Comparison of ENCODE assay signal across 25 cellular contexts in genomic region chr4:28354874-28355273, GRCh38.
DNase-seq lines count a peak whose midpoint lies in the region; ATAC-seq and TF ChIP-seq lines count a peak whose summit lies in the region.
"Had no signal": no experiment of that assay in that cellular context is flagged by ENCODE, and none has a peak within 500 bp of the region (broad histone marks: within the 10 kb centered on the region; RNA-seq: fewer than 3 reads in every experiment).

No MANE protein-coding gene starts in this region.

- intact Hi-C loops in activated T-helper 2 cell treated with anti-CD3 and anti-CD28 coated beads, Interferon-gamma antibody, Interleukin-2, Interleukin-4, amounts not matched to agents 10 μg/mL and 5 μg/mL and 100 μg/mL, durations not matched to agents 14 hours and 24 hours and 36 hours (cut with micrococcal nuclease), result no loop called here

- H3K9me3 ChIP-seq in endodermal cell (ENCODE audit: control insufficient read depth, low read length), result peaks cover 12% of the 10 kb centered on the region
- H3K9me3 ChIP-seq in smooth muscle cell (replicated peaks; ENCODE audit: low read depth), result no peaks in the 10 kb centered on the region

- H3K36me3 Mint-ChIP-seq in endodermal cell (ENCODE audit: low read depth), result no peaks in the 10 kb centered on the region
- no peaks in the 10 kb centered on the region for H3K36me3 Mint-ChIP-seq in activated T-helper 2 cell treated with anti-CD3 and anti-CD28 coated beads, Interferon-gamma antibody, Interleukin-2, Interleukin-4, amounts not matched to agents 10 μg/mL and 5 μg/mL and 100 μg/mL, durations not matched to agents 14 hours and 24 hours and 36 hours (ENCODE audit: low read depth)
- no peaks in the 10 kb centered on the region for H3K36me3 Mint-ChIP-seq in effector memory CD8-positive, alpha-beta T cell (ENCODE audit: insufficient read depth)
- H3K36me3 Mint-ChIP-seq: activated naive CD4-positive, alpha-beta T cell treated with anti-CD3 and anti-CD28 coated beads, Interleukin-2, amount 50 U/mL, for 24 hours; CD14-positive monocyte had no signal

- no peaks in the 10 kb centered on the region for H3K36me3 ChIP-seq in endodermal cell (ENCODE audit: control insufficient read depth, insufficient read depth, low read length)
- H3K36me3 ChIP-seq in smooth muscle cell (ENCODE audit: low read depth), result no peaks in the 10 kb centered on the region
- H3K36me3 ChIP-seq: suprapubic skin had no signal

- H3K27ac ChIP-seq in endodermal cell (ENCODE audit: low read depth, low read length) (peak overlapping the region; percentile 46), smooth muscle cell (ENCODE audit: low read depth) (no peak overlapping the region)
- H3K27ac ChIP-seq: 22Rv1, epithelial cell of prostate, PC-9, skin epidermis, suprapubic skin had no signal

- peak overlapping the region; percentile 34 for H2AFZ ChIP-seq in smooth muscle cell (ENCODE audit: low read depth)
- H2AFZ ChIP-seq: PC-9 had no signal

- H3K4me3 Mint-ChIP-seq in endodermal cell, result no peak overlapping the region
- no peak overlapping the region for H3K4me3 Mint-ChIP-seq in activated T-helper 2 cell treated with anti-CD3 and anti-CD28 coated beads, Interferon-gamma antibody, Interleukin-2, Interleukin-4, amounts not matched to agents 10 μg/mL and 5 μg/mL and 100 μg/mL, durations not matched to agents 14 hours and 24 hours and 36 hours (ENCODE audit: low read depth)
- no peak overlapping the region for H3K4me3 Mint-ChIP-seq in effector memory CD8-positive, alpha-beta T cell
- H3K4me3 Mint-ChIP-seq: activated CD4-positive, alpha-beta T cell treated with anti-CD3 and anti-CD28 coated beads for 36 hours; activated naive CD4-positive, alpha-beta T cell treated with anti-CD3 and anti-CD28 coated beads, Interleukin-2, amount 50 U/mL, for 24 hours; CD14-positive monocyte; nephron had no signal

- H3K4me3 ChIP-seq in endodermal cell (ENCODE audit: low read length) (no peak overlapping the region), smooth muscle cell (no peak overlapping the region)
- H3K4me3 ChIP-seq: K562, PC-9, skin epidermis, suprapubic skin had no signal

- no peak for ATAC-seq in effector memory CD8-positive, alpha-beta T cell (replicated peaks)
- ATAC-seq: activated CD4-positive, alpha-beta T cell treated with anti-CD3 and anti-CD28 coated beads for 36 hours; K562; left colon; Right ventricle myocardium inferior had no signal

- H3K4me1 Mint-ChIP-seq in endodermal cell, result peaks cover 9% of the 10 kb centered on the region
- no peaks in the 10 kb centered on the region for H3K4me1 Mint-ChIP-seq in activated T-helper 2 cell treated with anti-CD3 and anti-CD28 coated beads, Interferon-gamma antibody, Interleukin-2, Interleukin-4, amounts not matched to agents 10 μg/mL and 5 μg/mL and 100 μg/mL, durations not matched to agents 14 hours and 24 hours and 36 hours (ENCODE audit: low read depth)
- no peaks in the 10 kb centered on the region for H3K4me1 Mint-ChIP-seq in effector memory CD8-positive, alpha-beta T cell (ENCODE audit: low read depth in 2 of 2)
- H3K4me1 Mint-ChIP-seq: activated CD4-positive, alpha-beta T cell treated with anti-CD3 and anti-CD28 coated beads for 36 hours; activated naive CD4-positive, alpha-beta T cell treated with anti-CD3 and anti-CD28 coated beads, Interleukin-2, amount 50 U/mL, for 24 hours; CD14-positive monocyte; nephron had no signal

- DNase-seq in NCI-H2081 (lab: John Stamatoyannopoulos, UW) (peak; percentile 26 to 73), NCI-H2081 treated with DMSO at 0.1 percent for 48 hours (lab: John Stamatoyannopoulos, UW) (no peak), NCI-H69 (lab: John Stamatoyannopoulos, UW) (peak; percentile 83), endodermal cell (no peak), smooth muscle cell (lab: John Stamatoyannopoulos, UW; ENCODE audit: unreplicated experiment) (no peak), cerebellum (ENCODE audit: low spot score) (no peak)
- no peak for DNase-seq in activated T-helper 2 cell treated with anti-CD3 and anti-CD28 coated beads, Interferon-gamma antibody, Interleukin-2, Interleukin-4, amounts not matched to agents 10 μg/mL and 5 μg/mL and 100 μg/mL, durations not matched to agents 14 hours and 24 hours and 36 hours (ENCODE audit: low spot score)
- DNase-seq in effector memory CD8-positive, alpha-beta T cell, result no peak
- DNase-seq: activated CD4-positive, alpha-beta T cell treated with anti-CD3 and anti-CD28 coated beads for 36 hours; amniotic stem cell; Calu3; left colon; NCI-H1105 treated with DMSO at 0.1 percent for 48 hours; NCI-H2029 treated with DMSO at 0.1 percent for 48 hours; PC-9; stimulated activated naive CD4-positive, alpha-beta T cell had no signal

- 73 to 91% methylated on average over 1 of the region's 1 CpG for WGBS in endodermal cell (ENCODE audit: insufficient coverage in 1 of 2, insufficient read length in 1 of 2), 2 experiments
- WGBS in smooth muscle cell (ENCODE audit: low lambda C conversion rate), result 47% methylated on average over 1 of the region's 1 CpG

- H3K27me3 Mint-ChIP-seq in endodermal cell (ENCODE audit: insufficient read depth), result no peaks in the 10 kb centered on the region
- H3K27me3 Mint-ChIP-seq in activated T-helper 2 cell treated with anti-CD3 and anti-CD28 coated beads, Interferon-gamma antibody, Interleukin-2, Interleukin-4, amounts not matched to agents 10 μg/mL and 5 μg/mL and 100 μg/mL, durations not matched to agents 14 hours and 24 hours and 36 hours (ENCODE audit: low read depth), result no peaks in the 10 kb centered on the region
- no peaks in the 10 kb centered on the region for H3K27me3 Mint-ChIP-seq in effector memory CD8-positive, alpha-beta T cell
- H3K27me3 Mint-ChIP-seq: activated CD4-positive, alpha-beta T cell treated with anti-CD3 and anti-CD28 coated beads for 36 hours; activated naive CD4-positive, alpha-beta T cell treated with anti-CD3 and anti-CD28 coated beads, Interleukin-2, amount 50 U/mL, for 24 hours had no signal

- no peak overlapping the region for H3K27ac Mint-ChIP-seq in endodermal cell
- no peak overlapping the region for H3K27ac Mint-ChIP-seq in activated T-helper 2 cell treated with anti-CD3 and anti-CD28 coated beads, Interferon-gamma antibody, Interleukin-2, Interleukin-4, amounts not matched to agents 10 μg/mL and 5 μg/mL and 100 μg/mL, durations not matched to agents 14 hours and 24 hours and 36 hours
- no peak overlapping the region for H3K27ac Mint-ChIP-seq in effector memory CD8-positive, alpha-beta T cell
- H3K27ac Mint-ChIP-seq: activated CD4-positive, alpha-beta T cell treated with anti-CD3 and anti-CD28 coated beads for 36 hours; activated naive CD4-positive, alpha-beta T cell treated with anti-CD3 and anti-CD28 coated beads, Interleukin-2, amount 50 U/mL, for 24 hours; CD14-positive monocyte; nephron had no signal

- H3K27me3 ChIP-seq in endodermal cell (ENCODE audit: control insufficient read depth, insufficient read depth, low read length, poor library complexity, severe bottlenecking), result no peaks in the 10 kb centered on the region
- no peaks in the 10 kb centered on the region for H3K27me3 ChIP-seq in smooth muscle cell (ENCODE audit: low read depth)
- H3K27me3 ChIP-seq: suprapubic skin had no signal

- peaks cover 5% of the 10 kb centered on the region for H3K9me3 Mint-ChIP-seq in endodermal cell
- H3K9me3 Mint-ChIP-seq in activated T-helper 2 cell treated with anti-CD3 and anti-CD28 coated beads, Interferon-gamma antibody, Interleukin-2, Interleukin-4, amounts not matched to agents 10 μg/mL and 5 μg/mL and 100 μg/mL, durations not matched to agents 14 hours and 24 hours and 36 hours, result peaks cover 25% of the 10 kb centered on the region
- peaks cover 0 to 2% of the 10 kb centered on the region in 2 donors for H3K9me3 Mint-ChIP-seq in effector memory CD8-positive, alpha-beta T cell
- H3K9me3 Mint-ChIP-seq: activated naive CD4-positive, alpha-beta T cell treated with anti-CD3 and anti-CD28 coated beads, Interleukin-2, amount 50 U/mL, for 24 hours had no signal

- no peaks in the 10 kb centered on the region for H4K20me1 ChIP-seq in smooth muscle cell (ENCODE audit: low read depth)

- no peak overlapping the region for H3K9ac ChIP-seq in endodermal cell (ENCODE audit: extremely low read depth, low read length, poor library complexity, severe bottlenecking)
- H3K9ac ChIP-seq in smooth muscle cell (ENCODE audit: low read depth), result no peak overlapping the region

- H3F3A ChIP-seq in smooth muscle cell (ENCODE audit: low read depth), result no peaks in the 10 kb centered on the region

- H3K79me2 ChIP-seq in smooth muscle cell (ENCODE audit: low read depth), result no peaks in the 10 kb centered on the region

- H3K4me1 ChIP-seq in endodermal cell (ENCODE audit: control insufficient read depth, insufficient read depth, low read length) (no peaks in the 10 kb centered on the region), smooth muscle cell (ENCODE audit: low read depth) (peaks cover 13% of the 10 kb centered on the region)
- H3K4me1 ChIP-seq: suprapubic skin had no signal

- no peak overlapping the region for H3K4me2 ChIP-seq in smooth muscle cell
- H3K4me2 ChIP-seq: PC-9 had no signal

- TF ChIP-seq CTCF in endodermal cell (conservative IDR thresholded peaks at IDR 0.05) (no peak), smooth muscle cell (IDR thresholded peaks at IDR 0.05; ENCODE audit: borderline replicate concordance, insufficient read depth, poor library complexity, severe bottlenecking) (no peak)

Comparison
In these comparisons a context has a peak if more than half of its experiments do, and no peak if none do; other contexts are left out.
1. DNase-seq: peak in NCI-H2081 (2 of 2) and NCI-H69 (single experiment); none in NCI-H2081 treated with DMSO at 0.1 percent for 48 hours (single experiment), endodermal cell (single experiment), smooth muscle cell (single experiment), activated T-helper 2 cell treated with anti-CD3 and anti-CD28 coated beads, Interferon-gamma antibody, Interleukin-2, Interleukin-4, amounts not matched to agents 10 μg/mL and 5 μg/mL and 100 μg/mL, durations not matched to agents 14 hours and 24 hours and 36 hours (single experiment), effector memory CD8-positive, alpha-beta T cell (0 of 3) and cerebellum (single experiment).